Comparison of ENCODE assay signal across 27 cellular contexts in the genomic region with DNA sequence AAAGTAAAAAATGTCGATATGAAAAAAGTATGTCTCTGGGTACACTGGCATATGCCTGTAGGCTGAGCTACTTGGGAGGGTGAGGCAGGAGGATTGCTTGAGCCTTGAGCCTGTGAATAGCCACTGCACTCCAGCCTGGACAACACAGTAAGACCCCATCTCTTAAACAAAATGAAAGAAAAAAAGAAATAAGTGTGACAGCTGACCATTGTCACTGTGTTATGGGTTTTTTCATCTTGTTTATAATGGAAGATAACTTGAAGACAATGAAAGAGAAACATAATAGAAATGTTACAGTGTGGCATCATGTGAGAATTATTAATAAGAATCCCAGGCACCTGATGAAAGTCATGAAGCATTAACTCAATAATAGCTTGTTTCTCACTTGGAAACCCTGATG.
"Had no signal": no experiment of that assay in that cellular context is flagged by ENCODE, and none has a peak within 500 bp of the region (broad histone marks: within the 10 kb centered on the region; RNA-seq: fewer than 3 reads in every experiment).

No MANE protein-coding gene starts in this region.

- H3K27ac ChIP-seq: brain microvascular endothelial cell, colonic mucosa, epithelial cell of prostate, esophagus squamous epithelium, gastroesophageal sphincter, heart right ventricle had no signal

- ATAC-seq: gastroesophageal sphincter, heart right ventricle had no signal

- H3K9me3 Mint-ChIP-seq: activated CD4-positive, alpha-beta memory T cell treated with anti-CD3 and anti-CD28 coated beads, Interleukin-2, amount 10 ng/mL, durations not matched to agents 7 days and 5 days had no signal

- H3K9me3 ChIP-seq: colonic mucosa had no signal

- H3K27ac Mint-ChIP-seq: activated CD4-positive, alpha-beta memory T cell treated with anti-CD3 and anti-CD28 coated beads, Interleukin-2, amount 10 ng/mL, durations not matched to agents 7 days and 5 days; activated CD4-positive, alpha-beta T cell treated with anti-CD3 and anti-CD28 coated beads, Interleukin-2, amount 10 ng/mL, durations not matched to agents 7 days and 5 days; activated naive CD8-positive, alpha-beta T cell had no signal

- H3K4me1 ChIP-seq: colonic mucosa, esophagus squamous epithelium, gastroesophageal sphincter, heart right ventricle had no signal

- H3K27me3 Mint-ChIP-seq: activated CD4-positive, alpha-beta memory T cell treated with anti-CD3 and anti-CD28 coated beads, Interleukin-2, amount 10 ng/mL, durations not matched to agents 7 days and 5 days; activated CD4-positive, alpha-beta T cell treated with anti-CD3 and anti-CD28 coated beads, Interleukin-2, amount 10 ng/mL, durations not matched to agents 7 days and 5 days; activated naive CD8-positive, alpha-beta T cell had no signal

- FAIRE-seq: astrocyte, bronchial epithelial cell, endometrium, endothelial cell of umbilical vein had no signal

- H3K27me3 ChIP-seq: brain microvascular endothelial cell, colonic mucosa, esophagus squamous epithelium, gastroesophageal sphincter had no signal

- H3K4me1 Mint-ChIP-seq: activated CD4-positive, alpha-beta memory T cell treated with anti-CD3 and anti-CD28 coated beads, Interleukin-2, amount 10 ng/mL, durations not matched to agents 7 days and 5 days; activated CD4-positive, alpha-beta T cell treated with anti-CD3 and anti-CD28 coated beads, Interleukin-2, amount 10 ng/mL, durations not matched to agents 7 days and 5 days had no signal

- H3K4me3 Mint-ChIP-seq: activated CD4-positive, alpha-beta memory T cell treated with anti-CD3 and anti-CD28 coated beads, Interleukin-2, amount 10 ng/mL, durations not matched to agents 7 days and 5 days; activated CD4-positive, alpha-beta T cell treated with anti-CD3 and anti-CD28 coated beads, Interleukin-2, amount 10 ng/mL, durations not matched to agents 7 days and 5 days; activated naive CD8-positive, alpha-beta T cell had no signal

- DNase-seq: activated CD4-positive, alpha-beta memory T cell treated with anti-CD3 and anti-CD28 coated beads, Interleukin-2, amount 10 ng/mL, durations not matched to agents 7 days and 5 days; activated CD4-positive, alpha-beta T cell treated with anti-CD3 and anti-CD28 coated beads for 1 hour; activated CD4-positive, alpha-beta T cell treated with anti-CD3 and anti-CD28 coated beads for 4 hours; activated CD4-positive, alpha-beta T cell treated with anti-CD3 and anti-CD28 coated beads, Interleukin-2, amount 10 ng/mL, durations not matched to agents 7 days and 5 days; activated CD4-positive, alpha-beta T cell treated with anti-CD3 and anti-CD28 coated beads, Interleukin-2, amount 50 U/mL, for 4 hours; activated effector memory CD4-positive, alpha-beta T cell treated with Interleukin-2 at 50 U/mL for 16 hours; activated gamma-delta T cell treated with Interleukin-2 at 50 U/mL for 16 hours; activated naive CD4-positive, alpha-beta T cell treated with anti-CD3 and anti-CD28 coated beads, Interleukin-2, amount 50 U/mL, for 16 hours; activated naive CD4-positive, alpha-beta T cell treated with Interleukin-2 at 50 U/mL for 16 hours; activated T-cell treated with anti-CD3 and anti-CD28 coated beads, Interleukin-2, amount 50 U/mL, for 48 hours; amniotic stem cell; anterior cingulate cortex; brain microvascular endothelial cell; cerebellar nuclear complex; colonic mucosa; effector CD8-positive, alpha-beta T cell; esophagus squamous epithelium; foreskin melanocyte; heart right ventricle; T-helper 2 cell had no signal

- H3K36me3 ChIP-seq: brain microvascular endothelial cell, colonic mucosa, gastroesophageal sphincter had no signal

- H3K4me3 ChIP-seq: colonic mucosa, esophagus squamous epithelium, gastroesophageal sphincter, heart right ventricle had no signal
